Comparison of ENCODE assay signal across 8 cellular contexts in the genomic region with DNA sequence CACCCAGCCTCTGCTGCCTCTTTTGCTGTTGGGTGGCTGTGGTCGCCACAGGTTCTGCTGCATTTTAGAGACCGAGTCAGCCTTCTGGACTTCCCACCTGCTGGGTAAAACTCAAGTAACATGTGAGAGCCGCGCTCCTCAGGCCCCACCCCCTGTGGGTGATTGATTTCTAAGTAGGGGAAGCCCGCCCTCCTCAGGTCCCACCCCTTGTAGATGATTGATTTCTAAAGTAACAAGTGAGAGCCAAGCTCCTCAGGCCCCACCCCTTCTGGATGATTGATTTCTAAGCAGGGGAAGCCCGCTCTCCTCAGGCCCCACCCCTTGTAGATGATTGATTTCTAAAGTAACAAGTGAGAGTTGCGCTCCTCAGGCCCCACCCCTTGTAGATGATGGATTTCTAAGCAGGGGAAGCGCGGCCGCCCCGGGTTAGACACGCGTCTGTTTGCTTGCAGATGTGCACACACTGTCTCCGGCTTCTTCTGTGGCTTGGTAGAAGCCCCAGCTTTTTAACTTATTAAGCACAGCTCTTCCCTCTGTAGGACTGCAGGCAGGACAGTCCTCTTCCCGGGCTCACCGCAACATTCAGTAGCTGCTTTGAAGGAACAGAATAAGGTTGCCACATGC.
DNase-seq lines count a peak whose midpoint lies in the region; ATAC-seq and TF ChIP-seq lines count a peak whose summit lies in the region.

No MANE protein-coding gene starts in this region.

- TF ChIP-seq CTCF in OCI-LY1 (IDR thresholded peaks at IDR 0.05; ENCODE audit: low read length) = no peak

- H3K27ac ChIP-seq in OCI-LY1 (ENCODE audit: low read depth, low read length, poor library complexity, severe bottlenecking) = no peak overlapping the region

- TF ChIP-seq POLR2A in erythroblast (IDR thresholded peaks at IDR 0.05; ENCODE audit: low read length) = no peak

- H3K36me3 ChIP-seq in OCI-LY1 (ENCODE audit: insufficient read depth, low read length) = no peaks in the 10 kb centered on the region

- peak overlapping the region; percentile 61 for H3K4me2 ChIP-seq in OCI-LY1 (ENCODE audit: low read length)

- H3K79me2 ChIP-seq in OCI-LY1 (ENCODE audit: insufficient read depth, low read length) = no peaks in the 10 kb centered on the region

- peak; percentile 93 for ATAC-seq in GM21367 (IDR thresholded peaks at IDR 0.05; ENCODE audit: unreplicated experiment)

- no peaks in the 10 kb centered on the region for H3K9me2 ChIP-seq in OCI-LY1 (ENCODE audit: low read depth, low read length)

- peak overlapping the region; percentile 6; the same call in 1 of the 2 replicates for H2AFZ ChIP-seq in OCI-LY1 (ENCODE audit: low read length)

- H4K20me1 ChIP-seq in OCI-LY1 (ENCODE audit: insufficient read depth, low read length) = no peaks in the 10 kb centered on the region

- DNase-seq in COLO829 (ENCODE audit: low spot score) (peak; percentile 97), HT1080 (ENCODE audit: low read depth) (peak; percentile 90), activated T-cell treated with anti-CD3 and anti-CD28 coated beads for 24 hours (ENCODE audit: low read depth) (peak; percentile 89), erythroblast (lab: John Stamatoyannopoulos, UW) (peak; percentile 91 to 93), mucosa of gallbladder (ENCODE audit: low spot score) (peak; percentile 93)
- DNase-seq in stimulated activated CD8-positive, alpha-beta memory T cell treated with anti-CD3 and anti-CD28 coated beads, Interleukin-4, amount 100 ng/mL, for 4 hours (ENCODE audit: low read depth in 2 of 2, low spot score in 1 of 2) = peak; percentile 87 to 92

- peaks cover 17% of the 10 kb centered on the region; the same call in 1 of the 2 replicates for H3K27me3 ChIP-seq in OCI-LY1 (ENCODE audit: insufficient read depth, low read length)

- no peaks in the 10 kb centered on the region for H3F3A ChIP-seq in OCI-LY1 (ENCODE audit: insufficient read depth, low read length)

- peak overlapping the region; percentile 49 for H3K4me3 ChIP-seq in OCI-LY1 (ENCODE audit: low read depth, low read length, poor library complexity, severe bottlenecking)

- H3K9me3 ChIP-seq in OCI-LY1 (ENCODE audit: low read length) = no peaks in the 10 kb centered on the region

- peak overlapping the region; percentile 19 for H3K9ac ChIP-seq in OCI-LY1 (ENCODE audit: low read length)

- peaks cover 13% of the 10 kb centered on the region for H3K4me1 ChIP-seq in OCI-LY1 (ENCODE audit: insufficient read depth, low read length, severe bottlenecking)
